Comparison of ENCODE assay signal across 9 cellular contexts in genomic region chr11:72719551-72719950, GRCh38. TPM values are rescaled to one million over a fixed set of nuclear protein-coding genes. Genes with fewer than 3 reads are reported as not detected.
DNase-seq lines count a peak whose midpoint lies in the region; ATAC-seq and TF ChIP-seq lines count a peak whose summit lies in the region.
"Had no signal": no experiment of that assay in that cellular context is flagged by ENCODE, and none has a peak within 500 bp of the region (broad histone marks: within the 10 kb centered on the region; RNA-seq: fewer than 3 reads in every experiment).

No MANE protein-coding gene starts in this region.

- H3K9me3 Mint-ChIP-seq in activated naive CD4-positive, alpha-beta T cell treated with anti-CD3 and anti-CD28 coated beads for 36 hours = no peaks in the 10 kb centered on the region

- WGBS in mesenchymal stem cell = 92% methylated on average over 4 of the region's 4 CpGs
- WGBS in transverse colon (ENCODE audit: low coverage in 1 of 2), 2 donors = 73% methylated on average over 4 of the region's 4 CpGs; no CpG with 5 or more reads in 1 of the 2 donors

- H3K27me3 ChIP-seq in mesenchymal stem cell (ENCODE audit: control insufficient read depth in 1 of 2, insufficient read depth in 1 of 2, low read length in 2 of 2) (no peaks in the 10 kb centered on the region), transverse colon (no peaks in the 10 kb centered on the region)

- H3K27ac ChIP-seq in mesenchymal stem cell (ENCODE audit: low read length, poor library complexity, severe bottlenecking) = no peak overlapping the region
- H3K27ac ChIP-seq in transverse colon = peak overlapping the region; percentile 86 to 93 (median 92)

- peaks cover 3% of the 10 kb centered on the region for H3K36me3 Mint-ChIP-seq in activated naive CD4-positive, alpha-beta T cell treated with anti-CD3 and anti-CD28 coated beads for 36 hours (ENCODE audit: low read depth)

- no peak for TF ChIP-seq EP300 in transverse colon (IDR thresholded peaks at IDR 0.05; ENCODE audit: low read depth)

- peaks cover 51% of the 10 kb centered on the region for H3K4me1 Mint-ChIP-seq in activated naive CD4-positive, alpha-beta T cell treated with anti-CD3 and anti-CD28 coated beads for 36 hours (ENCODE audit: low read depth)

- no peak overlapping the region for H2AK5ac ChIP-seq in mesenchymal stem cell (ENCODE audit: low read length, severe bottlenecking)

- in situ Hi-C loops in transverse colon (cut with MboI; ENCODE audit: low pct_ligation_motif_present in 1 of 4, low pct_unique_long_range_greater_than_20kb in 1 of 4, low sequenced_read_pairs in 3 of 4) = no loop called here

- no peak for TF ChIP-seq CTCF in transverse colon (IDR thresholded peaks at IDR 0.05)

- no peak overlapping the region for H3K4me2 ChIP-seq in mesenchymal stem cell (ENCODE audit: low read length, poor library complexity, severe bottlenecking)

- ATAC-seq in GM21723 (IDR thresholded peaks at IDR 0.05; ENCODE audit: unreplicated experiment) (no peak), GM18909 (IDR thresholded peaks at IDR 0.05; ENCODE audit: poor library complexity, unreplicated experiment) (no peak)

- H3K27ac Mint-ChIP-seq in activated naive CD4-positive, alpha-beta T cell treated with anti-CD3 and anti-CD28 coated beads for 36 hours = peak overlapping the region; percentile 16

- no peak overlapping the region for H3K4ac ChIP-seq in mesenchymal stem cell (ENCODE audit: low read depth in 1 of 2, low read length in 2 of 2)

- H3K79me1 ChIP-seq in mesenchymal stem cell (replicated peaks; ENCODE audit: low read length, poor library complexity, severe bottlenecking) = peaks cover 47% of the 10 kb centered on the region

- H3K4me3 Mint-ChIP-seq in activated naive CD4-positive, alpha-beta T cell treated with anti-CD3 and anti-CD28 coated beads for 36 hours = peak overlapping the region; percentile 90

- H3K9me3 ChIP-seq in mesenchymal stem cell (ENCODE audit: control insufficient read depth, low read length) = no peaks in the 10 kb centered on the region
- no peaks in the 10 kb centered on the region for H3K9me3 ChIP-seq in transverse colon

- no peak overlapping the region for H2BK15ac ChIP-seq in mesenchymal stem cell (ENCODE audit: low read depth, poor library complexity, severe bottlenecking)

- H2BK5ac ChIP-seq in mesenchymal stem cell (ENCODE audit: low read depth, low read length, poor library complexity, severe bottlenecking) = no peak overlapping the region

- no peak overlapping the region for H2BK12ac ChIP-seq in mesenchymal stem cell (ENCODE audit: low read length in 2 of 2)

- no peak overlapping the region for H3K14ac ChIP-seq in mesenchymal stem cell (ENCODE audit: low read length in 2 of 2)

- H3K23ac ChIP-seq in mesenchymal stem cell (ENCODE audit: low read length in 2 of 2) = no peak overlapping the region

- H3K27me3 Mint-ChIP-seq in activated naive CD4-positive, alpha-beta T cell treated with anti-CD3 and anti-CD28 coated beads for 36 hours (ENCODE audit: low read depth) = no peaks in the 10 kb centered on the region

- peak overlapping the region; percentile 82 for H3K9ac ChIP-seq in mesenchymal stem cell (ENCODE audit: low read length)

- H3K4me1 ChIP-seq in mesenchymal stem cell (ENCODE audit: control insufficient read depth, insufficient read depth, low read depth, low read length) = peaks cover 64% of the 10 kb centered on the region
- peaks cover 25 to 58% (median 37%) of the 10 kb centered on the region in 4 donors for H3K4me1 ChIP-seq in transverse colon

- H4K8ac ChIP-seq in mesenchymal stem cell (ENCODE audit: low read length) = no peak overlapping the region

- H3K36me3 ChIP-seq in mesenchymal stem cell (ENCODE audit: control insufficient read depth in 1 of 2, insufficient read depth in 2 of 2, low read depth in 1 of 2, low read length in 2 of 2) (peaks cover 26 to 32% of the 10 kb centered on the region in 2 experiments), transverse colon (no peaks in the 10 kb centered on the region)

- H2BK120ac ChIP-seq in mesenchymal stem cell (ENCODE audit: low read depth, low read length) = no peak overlapping the region

- no peak overlapping the region for H4K91ac ChIP-seq in mesenchymal stem cell (ENCODE audit: low read length)

- no peak for DNase-seq in activated naive CD4-positive, alpha-beta T cell treated with anti-CD3 and anti-CD28 coated beads for 36 hours
- no peak for DNase-seq in activated naive CD4-positive, alpha-beta T cell treated with anti-CD3 and anti-CD28 coated beads, Interleukin-2, amount 50 U/mL, for 16 hours
- DNase-seq in astrocyte of the hippocampus (ENCODE audit: low read depth, low spot score) = peak; percentile 29
- no peak for DNase-seq in mesenchymal stem cell
- DNase-seq in transverse colon = no peak
- no peak for DNase-seq in AML-193 (lab: John Stamatoyannopoulos, UW)
- DNase-seq: effector CD8-positive, alpha-beta T cell had no signal

- no peak overlapping the region for H3K4me3 ChIP-seq in mesenchymal stem cell (ENCODE audit: insufficient read depth in 1 of 2, low read depth in 1 of 2, low read length in 2 of 2)
- peak overlapping the region in 1 of 4 donors; percentile 81 for H3K4me3 ChIP-seq in transverse colon

- no peak overlapping the region for H2AFZ ChIP-seq in mesenchymal stem cell (ENCODE audit: low read depth, low read length)

- CTCF ChIA-PET in activated naive CD4-positive, alpha-beta T cell treated with anti-CD3 and anti-CD28 coated beads for 36 hours (lab: Charles Lee) = interaction anchor here (11.6 kb wide), 1 partner anchor 73 kb away, joined by 161 read pairs; the partner anchor contains the start of gene STARD10

- H3K18ac ChIP-seq in mesenchymal stem cell (ENCODE audit: low read depth in 1 of 2, low read length in 2 of 2) = no peak overlapping the region

- TF ChIP-seq POLR2A in transverse colon (IDR thresholded peaks at IDR 0.05) = no peak

- intact Hi-C loops in activated naive CD4-positive, alpha-beta T cell treated with anti-CD3 and anti-CD28 coated beads for 36 hours (cut with micrococcal nuclease) = no loop called here
- intact Hi-C loops in transverse colon (cut with DNase I; ENCODE audit: low total_unique reads) = no loop called here

RNA-seq across cellular contexts. Expression of gene ARAP1, which starts 32.7 kb away (rescaled TPM):
- total RNA-seq in activated naive CD4-positive, alpha-beta T cell treated with anti-CD3 and anti-CD28 coated beads for 36 hours = 10 to 100 TPM; 64.7 to 70.1 TPM
- polyA plus RNA-seq in mesenchymal stem cell (2013, experiment 1 of 2) = 26.6 TPM
- 23.6 TPM for polyA plus RNA-seq in mesenchymal stem cell (2013, experiment 2 of 2)
- 100 to 1,000 TPM in 3 of 4 donors, 10 to 100 TPM in 1; 99.4 to 233 (median 108) TPM for total RNA-seq in transverse colon

RNA-seq across cellular contexts. Expression of gene PDE2A, which starts 45.3 kb away (rescaled TPM):
- 1 to 10 TPM in 1 of 2 experiments, under 1 TPM in 1; 0.69 to 1.1 TPM for total RNA-seq in activated naive CD4-positive, alpha-beta T cell treated with anti-CD3 and anti-CD28 coated beads for 36 hours
- 0.61 TPM for polyA plus RNA-seq in mesenchymal stem cell (2013, experiment 1 of 2)
- polyA plus RNA-seq in mesenchymal stem cell (2013, experiment 2 of 2) = 0.56 TPM
- total RNA-seq in transverse colon = 10 to 100 TPM in 3 of 4 donors, 1 to 10 TPM in 1; 6.6 to 41.9 (median 17.1) TPM
